8 cellular contexts compared by ENCODE assay signal in the genomic region with DNA sequence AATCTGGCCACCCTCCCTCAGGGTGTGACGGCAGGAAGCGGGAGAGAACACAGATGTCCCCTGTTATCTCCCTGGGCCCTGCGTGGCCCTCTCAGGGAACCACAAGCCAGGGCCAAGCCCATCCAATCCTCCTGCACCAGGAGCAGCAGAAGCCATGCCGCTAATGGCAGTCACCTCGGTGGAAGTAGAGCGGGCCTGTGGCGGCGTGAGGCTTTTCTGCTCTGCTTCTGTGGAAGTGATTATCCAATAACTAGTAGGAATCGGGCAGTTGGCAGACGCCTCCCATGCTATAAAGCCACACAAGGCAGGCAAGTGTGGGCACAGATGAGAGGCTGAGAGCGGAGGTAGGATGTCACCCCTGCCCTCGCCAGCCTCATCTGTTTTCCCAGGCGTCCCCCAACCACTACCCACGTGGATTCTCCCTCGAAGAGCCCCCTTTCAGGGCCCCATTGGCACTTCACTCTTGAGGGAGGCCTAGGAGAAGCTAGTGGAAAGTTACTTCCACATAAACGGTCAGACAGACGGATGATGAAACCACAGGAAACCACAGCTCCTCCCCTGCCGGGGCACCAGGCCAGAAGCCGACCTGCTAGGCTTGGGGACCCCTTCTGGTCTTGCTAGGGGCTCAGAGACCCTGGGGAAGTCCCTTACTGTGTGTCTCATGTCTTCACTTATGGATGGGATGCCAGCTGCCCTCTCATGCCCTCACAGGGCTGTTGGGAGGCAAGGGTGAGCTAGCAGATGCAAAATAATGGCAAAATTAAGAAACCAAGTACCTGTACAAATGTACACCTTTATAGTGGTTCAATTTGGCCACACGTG. TPM values are rescaled to one million over a fixed set of nuclear protein-coding genes. Genes with fewer than 3 reads are reported as not detected.
A peak's percentile ranks its signal among the peaks of the same experiment; 100 is the strongest.
DNase-seq lines count a peak whose midpoint lies in the region; ATAC-seq, FAIRE-seq and TF ChIP-seq lines count a peak whose summit lies in the region.

No MANE protein-coding gene starts in this region.

- intact Hi-C loops in posterior vena cava (cut with DNase I): no loop called here

- H3K4me3 Mint-ChIP-seq in activated T-cell treated with anti-CD3 and anti-CD28 coated beads, Interleukin-2, amount 50 U/mL, for 24 hours: peak overlapping the region; percentile 82

- FAIRE-seq in GM12892 (lab: Jason Lieb, UNC): no peak

- H3K27me3 Mint-ChIP-seq in activated T-cell treated with anti-CD3 and anti-CD28 coated beads, Interleukin-2, amount 50 U/mL, for 24 hours: peaks cover 14% of the 10 kb centered on the region

- peak; percentile 52; the same call in 1 of the 2 replicates for TF ChIP-seq POLR2A in GM12892 (IDR thresholded peaks at IDR 0.05; ENCODE audit: low read depth, low read length)

- H3K4me3 ChIP-seq in fibroblast of mammary gland (ENCODE audit: control insufficient read depth, low read depth, low read length): no peak overlapping the region

- H3K4me1 Mint-ChIP-seq in activated T-cell treated with anti-CD3 and anti-CD28 coated beads, Interleukin-2, amount 50 U/mL, for 24 hours (ENCODE audit: low read depth): peaks cover 83% of the 10 kb centered on the region

- peak; percentile 51 for ATAC-seq in HG02759 (IDR thresholded peaks at IDR 0.05; ENCODE audit: unreplicated experiment)

- no peak for DNase-seq in GM12892 (ENCODE audit: insufficient read length)
- peak; percentile 97 for DNase-seq in NOMO-1 treated with dmso at 0.1 percent for 144 hours (lab: John Stamatoyannopoulos, UW; ENCODE audit: unreplicated experiment)
- DNase-seq in activated T-cell treated with anti-CD3 and anti-CD28 coated beads, Interleukin-2, amount 50 U/mL, for 24 hours: peak; percentile 79
- peak; percentile 66 for DNase-seq in fibroblast of mammary gland (ENCODE audit: low read depth)
- peak; percentile 87 for DNase-seq in posterior vena cava (ENCODE audit: low spot score)
- no peak for DNase-seq in NCI-H82 treated with DMSO at 0.1 percent for 48 hours (lab: John Stamatoyannopoulos, UW; ENCODE audit: unreplicated experiment)
- DNase-seq in NCI-H2227 (lab: John Stamatoyannopoulos, UW; ENCODE audit: unreplicated experiment): no peak

- no peaks in the 10 kb centered on the region for H3K36me3 Mint-ChIP-seq in activated T-cell treated with anti-CD3 and anti-CD28 coated beads, Interleukin-2, amount 50 U/mL, for 24 hours (ENCODE audit: low read depth)

- no peaks in the 10 kb centered on the region for H3K9me3 Mint-ChIP-seq in activated T-cell treated with anti-CD3 and anti-CD28 coated beads, Interleukin-2, amount 50 U/mL, for 24 hours

- peak overlapping the region; percentile 98 for H3K27ac Mint-ChIP-seq in activated T-cell treated with anti-CD3 and anti-CD28 coated beads, Interleukin-2, amount 50 U/mL, for 24 hours

- TF ChIP-seq CTCF in fibroblast of mammary gland (conservative IDR thresholded peaks at IDR 0.05; ENCODE audit: control insufficient read depth, insufficient read depth, low read depth, low read length): no peak

RNA-seq across cellular contexts. Expression of gene TMSB4X, which starts 18.8 kb away (rescaled TPM):
- 23,212 TPM for polyA plus RNA-seq in GM12892 (2012; ENCODE audit: missing spikeins)
- 1,000 to 10,000 TPM; 3,954 to 4,090 TPM for total RNA-seq in posterior vena cava

RNA-seq across cellular contexts. Expression of gene TLR8, which starts 49.7 kb away (rescaled TPM):
- polyA plus RNA-seq in GM12892 (2012; ENCODE audit: missing spikeins): not detected
- total RNA-seq in posterior vena cava: 1 to 10 TPM; 1.3 to 5.1 TPM

Comparison
In these comparisons a context has a peak if more than half of its experiments do, and no peak if none do; other contexts are left out.
1. DNase-seq: peak in NOMO-1 treated with dmso at 0.1 percent for 144 hours (single experiment), activated T-cell treated with anti-CD3 and anti-CD28 coated beads, Interleukin-2, amount 50 U/mL, for 24 hours (single experiment), fibroblast of mammary gland (single experiment) and posterior vena cava (single experiment); none in GM12892 (single experiment), NCI-H82 treated with DMSO at 0.1 percent for 48 hours (single experiment) and NCI-H2227 (single experiment).